Comparison of ENCODE assay signal across 12 cellular contexts in the genomic region with DNA sequence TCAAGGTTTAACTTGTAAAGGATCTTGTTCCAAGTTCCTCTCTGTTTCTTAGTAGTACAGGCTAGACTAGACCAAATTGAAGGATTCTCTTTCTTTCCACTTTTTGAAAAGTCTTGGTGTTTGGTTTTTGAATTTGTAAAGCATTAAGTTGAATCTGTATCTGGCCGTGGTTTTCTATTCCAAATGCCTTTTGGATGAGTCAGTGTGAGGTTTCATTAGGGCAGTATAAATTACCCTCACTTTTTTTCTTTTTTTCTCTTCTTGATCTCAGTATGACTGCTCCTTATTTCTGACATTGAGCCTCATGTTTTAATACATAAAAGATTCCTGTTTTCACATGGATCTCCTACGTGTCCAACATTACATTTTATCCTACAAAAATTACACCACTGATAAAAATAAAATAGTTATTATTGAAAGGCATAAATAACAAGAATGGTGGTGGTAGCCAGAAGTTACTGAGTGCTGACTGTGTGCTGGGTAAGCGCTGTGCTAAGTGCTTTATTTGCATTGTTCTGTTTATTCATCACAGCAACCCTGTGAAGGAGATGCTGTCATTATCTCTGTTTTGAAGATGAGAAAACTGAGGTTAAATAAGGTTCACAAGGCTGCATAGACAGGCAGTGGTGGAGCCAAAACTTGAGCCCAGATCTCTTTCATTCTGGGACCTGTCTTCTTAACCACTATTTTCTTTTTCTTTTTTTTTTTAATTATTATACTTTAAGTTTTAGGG. TPM values are rescaled to one million over a fixed set of nuclear protein-coding genes. Genes with fewer than 3 reads are reported as not detected.
DNase-seq lines count a peak whose midpoint lies in the region; ATAC-seq and TF ChIP-seq lines count a peak whose summit lies in the region.
"Had no signal": no experiment of that assay in that cellular context is flagged by ENCODE, and none has a peak within 500 bp of the region (broad histone marks: within the 10 kb centered on the region; RNA-seq: fewer than 3 reads in every experiment).

No MANE protein-coding gene starts in this region.

- TF ChIP-seq POLR2A in heart left ventricle (IDR thresholded peaks at IDR 0.05), result no peak

- peak; percentile 86 for DNase-seq in HCEC 1CT
- DNase-seq in astrocyte of the cerebellum (ENCODE audit: low read depth), result peak; percentile 85
- DNase-seq in heart left ventricle, result no peak
- DNase-seq in thoracic aorta (ENCODE audit: low spot score), result no peak
- no peak for DNase-seq in caudate nucleus (lab: John Stamatoyannopoulos, UW)
- DNase-seq in posterior cingulate gyrus, result no peak
- DNase-seq: NCI-H2171, T-helper 9 cell had no signal

- H3K27me3 ChIP-seq in heart left ventricle (no peaks in the 10 kb centered on the region), thoracic aorta (replicated peaks; ENCODE audit: insufficient read depth) (no peaks in the 10 kb centered on the region)
- H3K27me3 ChIP-seq: neural progenitor cell had no signal

- H3K4me3 ChIP-seq in astrocyte of the cerebellum (ENCODE audit: low read depth, low read length) (no peak overlapping the region), heart left ventricle (no peak overlapping the region), thoracic aorta (no peak overlapping the region)
- H3K4me3 ChIP-seq: neural progenitor cell had no signal

- ATAC-seq in heart left ventricle (no peak), thoracic aorta (ENCODE audit: insufficient number of reproducible peaks, low FRiP score, low read depth) (peak; percentile 62), HG02840 (IDR thresholded peaks at IDR 0.05; ENCODE audit: low FRiP score, unreplicated experiment) (no peak)
- ATAC-seq: activated T-helper 17 cell treated with anti-CD3 and anti-CD28 coated beads, Interleukin-2, amount 50 U/mL, for 72 hours; esophagus mucosa had no signal

- TF ChIP-seq CTCF in astrocyte of the cerebellum (IDR thresholded peaks at IDR 0.05; ENCODE audit: low read depth, low read length, missing control alignments) (no peak), heart left ventricle (IDR thresholded peaks at IDR 0.05) (no peak), thoracic aorta (IDR thresholded peaks at IDR 0.05) (no peak)

- in situ Hi-C loops in astrocyte of the cerebellum (cut with HindIII; ENCODE audit: low sequenced_read_pairs), result no loop called here

- H3K27ac ChIP-seq in heart left ventricle, result peak overlapping the region; percentile 2 to 73 (median 52)
- H3K27ac ChIP-seq in thoracic aorta, result peak overlapping the region in 1 of 2 donors; percentile 2
- no peak overlapping the region for H3K27ac ChIP-seq in caudate nucleus (ENCODE audit: low read depth, low read length)
- H3K27ac ChIP-seq: neural progenitor cell had no signal

- 36 to 52% (median 49%) methylated on average over 3 of the region's 3 CpGs for WGBS in heart left ventricle, 4 donors

- H3K36me3 ChIP-seq in heart left ventricle (no peaks in the 10 kb centered on the region), thoracic aorta (no peaks in the 10 kb centered on the region)
- H3K36me3 ChIP-seq: neural progenitor cell had no signal

- intact Hi-C loops in heart left ventricle (cut with DNase I) (loop anchor here in 5 of 10 donors (5.0 to 10.0 kb wide), 3 partner anchors 40 to 53 kb away; a partner anchor contains a TSS), posterior cingulate gyrus (cut with DNase I) (no loop called here)

- H3K4me1 ChIP-seq in heart left ventricle (peaks cover 11 to 71% (median 55%) of the 10 kb centered on the region in 12 donors), thoracic aorta (ENCODE audit: control insufficient read depth in 1 of 2, low read depth in 2 of 2) (peaks cover 44 to 67% of the 10 kb centered on the region in 2 donors)
- H3K4me1 ChIP-seq: neural progenitor cell had no signal

- H3K9me3 ChIP-seq in heart left ventricle (no peaks in the 10 kb centered on the region), thoracic aorta (no peaks in the 10 kb centered on the region)

RNA-seq across cellular contexts. Expression of a gene that starts 48.3 kb away (rescaled TPM):
- total RNA-seq in heart left ventricle (100 to 1,000 TPM in 2 of 9 donors, 10 to 100 TPM in 7; 61.4 to 114 (median 86.9) TPM), thoracic aorta (10 to 100 TPM; 12.3 to 12.7 TPM)
- polyA plus RNA-seq in heart left ventricle, result 10 to 100 TPM; 17.9 to 56.9 TPM
- total RNA-seq: activated T-helper 17 cell treated with anti-CD3 and anti-CD28 coated beads, Interleukin-2, amount 50 U/mL, for 72 hours had no signal

Comparison
In these comparisons a context has a peak if more than half of its experiments do, and no peak if none do; other contexts are left out.
1. DNase-seq: peak in HCEC 1CT (single experiment) and astrocyte of the cerebellum (single experiment); none in heart left ventricle (0 of 5), thoracic aorta (single experiment), caudate nucleus (0 of 61) and posterior cingulate gyrus (0 of 10).
2. RNA of a gene that starts 48.3 kb away (total RNA-seq): 61.4 to 114 TPM in heart left ventricle; 12.3 to 12.7 TPM in thoracic aorta; every median in the first group is over 4 times any median in the second.